ENCODE assay signal across 8 cellular contexts in the genomic region with DNA sequence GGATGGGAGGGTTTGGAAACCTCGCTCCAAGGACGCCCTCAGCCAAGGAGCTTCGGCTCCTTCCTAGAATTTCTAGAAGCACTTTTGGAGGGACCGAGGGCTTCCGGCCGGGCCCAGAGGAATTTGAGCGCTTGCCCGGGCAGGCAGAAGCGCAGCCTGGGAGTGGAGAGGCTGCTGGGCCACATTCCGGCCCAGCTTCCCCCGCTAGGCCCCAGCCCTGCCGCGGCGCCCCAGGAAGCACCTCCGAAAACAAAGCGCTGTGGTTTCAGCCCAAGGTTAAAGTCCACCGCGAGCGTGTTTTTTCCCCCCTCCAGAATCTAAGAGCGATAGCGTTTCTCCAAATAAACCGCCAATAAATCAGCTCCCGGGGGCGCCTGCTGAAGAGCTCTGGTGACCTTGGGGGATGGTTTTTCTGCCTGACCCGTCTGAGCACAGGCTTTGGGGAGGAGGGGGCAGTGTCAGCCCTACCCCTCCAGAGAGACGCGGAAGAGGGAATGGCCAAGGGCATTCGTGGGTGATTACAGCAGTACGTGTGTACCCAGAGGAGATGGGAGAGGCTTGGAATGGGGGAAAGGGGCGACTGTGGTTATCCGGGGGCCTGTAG. TPM values are rescaled to one million over a fixed set of nuclear protein-coding genes. Genes with fewer than 3 reads are reported as not detected.
DNase-seq lines count a peak whose midpoint lies in the region; ATAC-seq and TF ChIP-seq lines count a peak whose summit lies in the region.

No MANE protein-coding gene starts in this region.

- H3K79me2 ChIP-seq in KMS-11 (ENCODE audit: insufficient read depth, low read depth) = no peaks in the 10 kb centered on the region

- H3K27ac ChIP-seq in KMS-11 = no peak overlapping the region
- H3K27ac ChIP-seq in suprapubic skin = peak overlapping the region; percentile 98

- WGBS in suprapubic skin = 10% methylated on average over 20 of the region's 31 CpGs

- H2AFZ ChIP-seq in KMS-11 (ENCODE audit: low read depth) = peak overlapping the region; percentile 61; the same call in 1 of the 2 replicates

- no peak for TF ChIP-seq EP300 in suprapubic skin (IDR thresholded peaks at IDR 0.05)

- H3K9me3 ChIP-seq in suprapubic skin = peaks cover 3% of the 10 kb centered on the region

- H3K36me3 ChIP-seq in KMS-11 (ENCODE audit: insufficient read depth) (no peaks in the 10 kb centered on the region), suprapubic skin (peaks cover 12% of the 10 kb centered on the region)

- TF ChIP-seq CTCF in KMS-11 (conservative IDR thresholded peaks at IDR 0.05; ENCODE audit: low read depth, low read length) = no peak
- TF ChIP-seq CTCF in cardiac fibroblast (IDR thresholded peaks at IDR 0.05; ENCODE audit: low read depth, low read length) = no peak
- no peak for TF ChIP-seq CTCF in suprapubic skin (IDR thresholded peaks at IDR 0.05)

- peak overlapping the region; percentile 98 for H3K4me2 ChIP-seq in KMS-11

- TF ChIP-seq POLR2A in suprapubic skin (IDR thresholded peaks at IDR 0.05) = peak in 1 of 2 donors; percentile 4

- H3K4me3 ChIP-seq in KMS-11 (IDR thresholded peaks at IDR 0.05; ENCODE audit: insufficient read depth, low read depth, low read length) (no peak overlapping the region), cardiac fibroblast (replicated peaks in 1 of 2; ENCODE audit: low read depth in 2 of 2, low read length in 2 of 2) (peak overlapping the region; percentile 72 to 93), suprapubic skin (peak overlapping the region; percentile 82)

- H3K9ac ChIP-seq in KMS-11 = peak overlapping the region; percentile 13; the same call in 1 of the 2 replicates

- no peaks in the 10 kb centered on the region for H4K20me1 ChIP-seq in KMS-11 (ENCODE audit: insufficient read depth)

- no peak for ATAC-seq in HG02885 (IDR thresholded peaks at IDR 0.05; ENCODE audit: poor library complexity, unreplicated experiment)
- no peak for ATAC-seq in HG02642 (IDR thresholded peaks at IDR 0.05; ENCODE audit: poor library complexity, unreplicated experiment)

- H3K4me1 ChIP-seq in KMS-11 (ENCODE audit: low read depth, poor library complexity, severe bottlenecking) (peaks cover 31% of the 10 kb centered on the region), suprapubic skin (peaks cover 27% of the 10 kb centered on the region)

- H3K27me3 ChIP-seq in KMS-11 (ENCODE audit: insufficient read depth, low read depth) = peaks cover 54% of the 10 kb centered on the region
- no peaks in the 10 kb centered on the region for H3K27me3 ChIP-seq in suprapubic skin

- DNase-seq in ELR (ENCODE audit: low read depth) = peak; percentile 63
- peak; percentile 63 to 76 for DNase-seq in cardiac fibroblast (ENCODE audit: low read depth in 2 of 2)
- DNase-seq in left kidney (ENCODE audit: low read depth, low spot score) = peak; percentile 90
- DNase-seq in suprapubic skin (ENCODE audit: low spot score in 2 of 2) = no peak
- DNase-seq in stimulated activated CD4-positive, alpha-beta T cell treated with anti-CD3 and anti-CD28 coated beads, Interleukin-4, amount 100 ng/mL, for 4 hours = no peak

RNA-seq across cellular contexts. Expression of a gene that starts 5.7 kb away (rescaled TPM):
- total RNA-seq in suprapubic skin = 100 to 1,000 TPM in 2 of 4 donors, 10 to 100 TPM in 2; 81.1 to 160 (median 104) TPM

Comparison
In these comparisons a context has a peak if more than half of its experiments do, and no peak if none do; other contexts are left out.
1. DNase-seq: peak in ELR (single experiment), cardiac fibroblast (2 of 2) and left kidney (single experiment); none in suprapubic skin (0 of 2) and stimulated activated CD4-positive, alpha-beta T cell treated with anti-CD3 and anti-CD28 coated beads, Interleukin-4, amount 100 ng/mL, for 4 hours (0 of 2).